ENCODE assay signal across 1 cellular context in the genomic region with DNA sequence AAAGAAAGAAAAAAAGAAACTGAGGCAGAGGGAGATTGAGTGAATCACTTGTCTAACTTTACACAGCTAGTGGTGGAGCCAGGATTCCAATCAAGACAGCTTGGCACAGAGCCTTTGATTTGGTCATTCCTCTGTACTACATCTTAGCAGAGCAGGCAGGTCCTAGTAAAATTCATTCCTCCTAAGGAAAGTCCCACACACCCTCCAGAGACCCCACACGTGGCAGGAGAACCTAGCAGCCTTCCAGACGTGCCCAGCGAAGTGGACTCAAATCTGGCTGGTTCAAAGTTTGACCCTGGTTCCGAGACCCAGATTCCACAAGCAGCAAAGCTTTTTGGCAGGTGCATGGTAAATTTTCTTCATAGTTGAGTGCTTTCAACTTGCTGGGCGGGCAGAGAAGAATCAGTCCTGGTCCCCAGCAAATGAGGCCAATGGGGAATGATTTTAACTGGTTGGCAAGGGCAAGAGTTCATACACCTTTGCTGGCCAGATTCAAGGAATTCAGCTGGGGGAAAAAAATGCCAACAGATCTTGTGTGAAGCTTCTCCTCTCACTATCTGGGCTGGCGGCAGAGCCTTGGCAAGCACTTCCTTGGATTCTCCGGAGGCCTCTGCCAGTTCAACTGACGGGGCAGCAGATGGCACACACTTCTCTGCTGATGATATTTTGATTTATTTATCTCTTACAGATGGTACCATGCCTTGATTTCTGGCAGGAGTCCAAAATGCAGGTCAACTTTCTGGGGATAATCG.
TF ChIP-seq lines count a peak whose summit lies in the region.

No MANE protein-coding gene starts in this region.

TF ChIP-seq in SK-N-SH treated with all-trans-retinoic acid at 6 μM for 48 hours, 23 proteins besides CTCF, POLR2A, EP300 and RAD21 (continued from another document):
- TF ChIP-seq, protein P1, sequence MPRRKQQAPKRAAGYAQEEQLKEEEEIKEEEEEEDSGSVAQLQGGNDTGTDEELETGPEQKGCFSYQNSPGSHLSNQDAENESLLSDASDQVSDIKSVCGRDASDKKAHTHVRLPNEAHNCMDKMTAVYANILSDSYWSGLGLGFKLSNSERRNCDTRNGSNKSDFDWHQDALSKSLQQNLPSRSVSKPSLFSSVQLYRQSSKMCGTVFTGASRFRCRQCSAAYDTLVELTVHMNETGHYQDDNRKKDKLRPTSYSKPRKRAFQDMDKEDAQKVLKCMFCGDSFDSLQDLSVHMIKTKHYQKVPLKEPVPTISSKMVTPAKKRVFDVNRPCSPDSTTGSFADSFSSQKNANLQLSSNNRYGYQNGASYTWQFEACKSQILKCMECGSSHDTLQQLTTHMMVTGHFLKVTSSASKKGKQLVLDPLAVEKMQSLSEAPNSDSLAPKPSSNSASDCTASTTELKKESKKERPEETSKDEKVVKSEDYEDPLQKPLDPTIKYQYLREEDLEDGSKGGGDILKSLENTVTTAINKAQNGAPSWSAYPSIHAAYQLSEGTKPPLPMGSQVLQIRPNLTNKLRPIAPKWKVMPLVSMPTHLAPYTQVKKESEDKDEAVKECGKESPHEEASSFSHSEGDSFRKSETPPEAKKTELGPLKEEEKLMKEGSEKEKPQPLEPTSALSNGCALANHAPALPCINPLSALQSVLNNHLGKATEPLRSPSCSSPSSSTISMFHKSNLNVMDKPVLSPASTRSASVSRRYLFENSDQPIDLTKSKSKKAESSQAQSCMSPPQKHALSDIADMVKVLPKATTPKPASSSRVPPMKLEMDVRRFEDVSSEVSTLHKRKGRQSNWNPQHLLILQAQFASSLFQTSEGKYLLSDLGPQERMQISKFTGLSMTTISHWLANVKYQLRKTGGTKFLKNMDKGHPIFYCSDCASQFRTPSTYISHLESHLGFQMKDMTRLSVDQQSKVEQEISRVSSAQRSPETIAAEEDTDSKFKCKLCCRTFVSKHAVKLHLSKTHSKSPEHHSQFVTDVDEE (CRISPR knock-in tag; IDR thresholded peaks at IDR 0.05), result no peak
- TF ChIP-seq ARNTL (CRISPR knock-in tag; IDR thresholded peaks at IDR 0.05; ENCODE audit: borderline replicate concordance, low read depth) (no peak), ZNF8 (CRISPR knock-in tag; IDR thresholded peaks at IDR 0.05) (no peak), PPARA (CRISPR knock-in tag; IDR thresholded peaks at IDR 0.05; ENCODE audit: borderline replicate concordance) (no peak), OSR1 (CRISPR knock-in tag; IDR thresholded peaks at IDR 0.05) (no peak)
